In genomic region chr4:98945297-98945850, GRCh38 we compare ENCODE assay signal across 21 cellular contexts. TPM values are rescaled to one million over a fixed set of nuclear protein-coding genes. Genes with fewer than 3 reads are reported as not detected.
A peak's percentile ranks its signal among the peaks of the same experiment; 100 is the strongest.
DNase-seq lines count a peak whose midpoint lies in the region; ATAC-seq, FAIRE-seq and TF ChIP-seq lines count a peak whose summit lies in the region.
"Had no signal": no experiment of that assay in that cellular context is flagged by ENCODE, and none has a peak within 500 bp of the region (broad histone marks: within the 10 kb centered on the region; RNA-seq: fewer than 3 reads in every experiment).

No MANE protein-coding gene starts in this region.

- no peaks in the 10 kb centered on the region for H3K27me3 Mint-ChIP-seq in HFFc6 (ENCODE audit: insufficient read depth)
- H3K27me3 Mint-ChIP-seq: activated CD8-positive, alpha-beta memory T cell treated with anti-CD3 and anti-CD28 coated beads, Interleukin-2, amount 10 ng/mL, durations not matched to agents 7 days and 5 days; brain; T-helper 17 cell had no signal

- ATAC-seq in GM18870 (IDR thresholded peaks at IDR 0.05; ENCODE audit: unreplicated experiment) (peak; percentile 83), HG03565 (IDR thresholded peaks at IDR 0.05; ENCODE audit: unreplicated experiment) (peak; percentile 86), GM18505 (IDR thresholded peaks at IDR 0.05; ENCODE audit: unreplicated experiment) (no peak)
- ATAC-seq: activated CD4-positive, CD25-positive, alpha-beta regulatory T cell treated with anti-CD3 and anti-CD28 coated beads, Interleukin-2, amount 50 U/mL, for 24 hours; activated CD8-positive, alpha-beta memory T cell treated with anti-CD3 and anti-CD28 coated beads, Interleukin-2, amount 10 ng/mL, durations not matched to agents 7 days and 5 days; T-helper 17 cell had no signal

- H3K4me1 Mint-ChIP-seq in HFFc6 (ENCODE audit: low read depth), result peaks cover 17% of the 10 kb centered on the region
- H3K4me1 Mint-ChIP-seq: activated CD8-positive, alpha-beta memory T cell treated with anti-CD3 and anti-CD28 coated beads, Interleukin-2, amount 10 ng/mL, durations not matched to agents 7 days and 5 days; brain; mesothelial cell of epicardium; T-helper 17 cell had no signal

- no peak overlapping the region for H3K4me3 Mint-ChIP-seq in HFFc6
- H3K4me3 Mint-ChIP-seq: activated CD8-positive, alpha-beta memory T cell treated with anti-CD3 and anti-CD28 coated beads, Interleukin-2, amount 10 ng/mL, durations not matched to agents 7 days and 5 days; brain; mesothelial cell of epicardium; T-helper 17 cell had no signal

- no peaks in the 10 kb centered on the region; the same call in 1 of the 2 replicates for H3K9me3 Mint-ChIP-seq in HFFc6
- H3K9me3 Mint-ChIP-seq: brain, mesothelial cell of epicardium had no signal

- peak; percentile 18 for DNase-seq in HFFc6
- DNase-seq in fibroblast of mammary gland (ENCODE audit: low read depth), result peak; percentile 13
- DNase-seq in UCSD-AML1 (lab: John Stamatoyannopoulos, UW; ENCODE audit: unreplicated experiment), result no peak
- no peak for DNase-seq in RPMI8226
- no peak for DNase-seq in D721Med (ENCODE audit: insufficient read length, low spot score)
- DNase-seq: activated CD8-positive, alpha-beta memory T cell treated with anti-CD3 and anti-CD28 coated beads, Interleukin-2, amount 10 ng/mL, durations not matched to agents 7 days and 5 days; activated naive CD4-positive, alpha-beta T cell treated with Interleukin-2 at 50 U/mL for 16 hours; esophagus squamous epithelium; IMR-90; kidney glomerular epithelial cell; NCI-H1092 treated with DMSO at 0.1 percent for 48 hours; NCI-H2107; NCI-H82; T-helper 17 cell had no signal

- H3K4me3 ChIP-seq in fibroblast of mammary gland (ENCODE audit: control insufficient read depth, low read depth, low read length), result no peak overlapping the region
- H3K4me3 ChIP-seq: esophagus squamous epithelium, hepatocyte had no signal

- TF ChIP-seq CTCF in HFFc6 (IDR thresholded peaks at IDR 0.05), result no peak
- no peak for TF ChIP-seq CTCF in fibroblast of mammary gland (conservative IDR thresholded peaks at IDR 0.05; ENCODE audit: control insufficient read depth, insufficient read depth, low read depth, low read length)
- TF ChIP-seq CTCF in D721Med (IDR thresholded peaks at IDR 0.05; ENCODE audit: insufficient read depth, missing control alignments), result no peak

- no peak overlapping the region for H3K27ac Mint-ChIP-seq in HFFc6
- H3K27ac Mint-ChIP-seq: activated CD8-positive, alpha-beta memory T cell treated with anti-CD3 and anti-CD28 coated beads, Interleukin-2, amount 10 ng/mL, durations not matched to agents 7 days and 5 days; brain; mesothelial cell of epicardium; T-helper 17 cell had no signal

- H3K36me3 Mint-ChIP-seq in HFFc6 (ENCODE audit: low read depth), result 0 out of 2 replicates have a peak, but pooled peaks cover 6% of the 10 kb centered on the region
- H3K36me3 Mint-ChIP-seq: activated CD8-positive, alpha-beta memory T cell treated with anti-CD3 and anti-CD28 coated beads, Interleukin-2, amount 10 ng/mL, durations not matched to agents 7 days and 5 days; brain; mesothelial cell of epicardium had no signal

- TF ChIP-seq POLR2A in GM18505 (IDR thresholded peaks at IDR 0.05; ENCODE audit: borderline replicate concordance, extremely low read depth, insufficient read depth, insufficient read length), result no peak

- FAIRE-seq in D721Med (lab: Jason Lieb, UNC), result no peak

RNA-seq across cellular contexts. Expression of gene EIF4E, which starts 16.4 kb away (rescaled TPM):
- 100 to 1,000 TPM; 117 to 147 (median 127) TPM for total RNA-seq in HFFc6 (2021; fragmentation: NEBNext Ultra II Directional; extraction: Animal tissue kit (Norgen Biotek cat#: 25700))

RNA-seq across cellular contexts. Expression of gene METAP1, which starts 50.1 kb away (rescaled TPM):
- total RNA-seq in HFFc6 (2021; fragmentation: NEBNext Ultra II Directional; extraction: Animal tissue kit (Norgen Biotek cat#: 25700)), result 10 to 100 TPM; 49.0 to 61.4 (median 56.1) TPM

Comparison
In these comparisons a context has a peak if more than half of its experiments do, and no peak if none do; other contexts are left out.
1. DNase-seq: peak in HFFc6 (single experiment) and fibroblast of mammary gland (single experiment); none in UCSD-AML1 (single experiment), RPMI8226 (single experiment) and D721Med (single experiment).